ENCODE assay signal across 8 cellular contexts in the genomic region with DNA sequence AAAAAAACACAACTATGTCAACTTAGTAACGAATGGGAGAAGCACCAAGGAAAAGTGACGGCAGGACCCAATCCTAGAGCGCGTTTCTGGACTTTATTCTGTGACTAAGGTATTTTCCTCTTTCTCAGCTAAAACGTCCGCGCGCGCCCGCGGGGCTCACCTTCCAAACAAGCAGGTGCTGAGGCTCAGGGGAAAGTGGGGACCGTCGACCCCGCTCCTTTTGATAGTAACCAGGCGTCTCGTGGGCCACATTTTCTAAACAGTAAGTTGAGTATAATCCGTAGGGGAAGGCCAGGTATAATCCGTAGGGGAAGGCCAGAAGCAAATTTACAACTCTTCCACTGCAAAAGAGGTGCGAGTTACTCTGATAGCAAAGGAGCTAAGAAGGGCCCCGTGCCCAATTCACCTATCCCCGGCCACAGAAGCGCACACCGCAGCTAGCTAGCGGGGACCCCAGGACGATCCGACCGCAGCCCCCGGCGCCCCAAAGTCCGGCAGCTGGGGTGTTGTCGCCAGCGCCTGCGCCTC.
DNase-seq lines count a peak whose midpoint lies in the region; ATAC-seq and TF ChIP-seq lines count a peak whose summit lies in the region.

No MANE protein-coding gene starts in this region.

- ATAC-seq in GM19328 (IDR thresholded peaks at IDR 0.05; ENCODE audit: unreplicated experiment) (peak; percentile 7), HG03196 (IDR thresholded peaks at IDR 0.05; ENCODE audit: unreplicated experiment) (no peak), HG03432 (IDR thresholded peaks at IDR 0.05; ENCODE audit: unreplicated experiment) (no peak), HG02852 (IDR thresholded peaks at IDR 0.05; ENCODE audit: unreplicated experiment) (no peak)

- no peaks in the 10 kb centered on the region for H3K9me3 Mint-ChIP-seq in nephron

- no peak overlapping the region for H3K27ac ChIP-seq in effector memory CD4-positive, alpha-beta T cell (ENCODE audit: insufficient read depth, low read length, poor library complexity, severe bottlenecking)

- peaks cover 30% of the 10 kb centered on the region for H3K36me3 Mint-ChIP-seq in nephron (ENCODE audit: low read depth)

- peaks cover 29% of the 10 kb centered on the region for H3K4me1 Mint-ChIP-seq in nephron

- peaks cover 19% of the 10 kb centered on the region for H3K27me3 ChIP-seq in effector memory CD4-positive, alpha-beta T cell (replicated peaks; ENCODE audit: control insufficient read depth, insufficient read depth, low read length, poor library complexity, severe bottlenecking)

- DNase-seq in RKO (ENCODE audit: low spot score): peak; percentile 33
- DNase-seq in effector memory CD4-positive, alpha-beta T cell: no peak
- DNase-seq in NCI-H2171 (lab: John Stamatoyannopoulos, UW): no peak

- peaks cover 16% of the 10 kb centered on the region for H3K4me1 ChIP-seq in effector memory CD4-positive, alpha-beta T cell (ENCODE audit: control insufficient read depth, insufficient read depth, low read length, poor library complexity, severe bottlenecking)

- no peaks in the 10 kb centered on the region for H3K9me3 ChIP-seq in effector memory CD4-positive, alpha-beta T cell (ENCODE audit: control insufficient read depth, low read length)

- peak overlapping the region; percentile 67 for H3K4me3 ChIP-seq in effector memory CD4-positive, alpha-beta T cell (ENCODE audit: insufficient read depth, low read depth, low read length, poor library complexity, severe bottlenecking)

- no peak for TF ChIP-seq CTCF in nephron (IDR thresholded peaks at IDR 0.05; ENCODE audit: unreplicated experiment in 3 of 3)

- H3K27me3 Mint-ChIP-seq in nephron (ENCODE audit: low read depth): peaks cover 10% of the 10 kb centered on the region

- peak overlapping the region in 1 of 3 experiments; percentile 41 for H3K27ac Mint-ChIP-seq in nephron

- peak overlapping the region; percentile 95 for H3K4me3 Mint-ChIP-seq in nephron

- no peaks in the 10 kb centered on the region for H3K36me3 ChIP-seq in effector memory CD4-positive, alpha-beta T cell (ENCODE audit: control insufficient read depth, insufficient read depth, low read length)
